13 cellular contexts compared by ENCODE assay signal in the genomic region with DNA sequence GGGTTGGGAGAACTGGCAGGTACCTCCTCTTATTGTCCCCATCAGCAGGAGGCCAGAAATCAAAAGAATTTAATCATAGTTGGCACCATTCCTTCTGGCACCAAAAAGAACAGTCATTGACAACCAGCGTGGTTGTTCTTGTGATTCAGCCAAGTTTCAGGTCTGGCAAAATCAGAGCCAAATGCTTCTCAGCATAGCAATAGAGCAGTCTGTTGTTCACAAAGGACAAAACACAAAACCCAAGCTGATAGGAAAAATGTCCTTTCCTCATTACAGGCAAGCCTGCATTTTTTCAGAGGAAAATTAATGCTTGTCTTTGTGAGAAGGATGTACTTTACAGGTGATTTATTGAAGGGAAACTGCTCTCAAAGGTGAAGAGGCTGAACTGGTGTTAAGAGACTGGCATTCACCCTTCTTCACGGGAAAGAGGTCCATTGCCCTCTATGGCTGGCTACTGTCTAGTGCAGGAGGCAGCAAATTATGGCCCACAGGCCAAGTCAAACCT.
DNase-seq lines count a peak whose midpoint lies in the region; ATAC-seq and TF ChIP-seq lines count a peak whose summit lies in the region.
"Had no signal": no experiment of that assay in that cellular context is flagged by ENCODE, and none has a peak within 500 bp of the region (broad histone marks: within the 10 kb centered on the region; RNA-seq: fewer than 3 reads in every experiment).

No MANE protein-coding gene starts in this region.

- H3K4me1 Mint-ChIP-seq in activated T-helper 2 cell treated with anti-CD3 and anti-CD28 coated beads, Interferon-gamma antibody, Interleukin-2, Interleukin-4, amounts not matched to agents 10 μg/mL and 5 μg/mL and 100 μg/mL, durations not matched to agents 14 hours and 24 hours and 36 hours (ENCODE audit: low read depth): no peaks in the 10 kb centered on the region
- H3K4me1 Mint-ChIP-seq: activated CD4-positive, alpha-beta T cell treated with anti-CD3 and anti-CD28 coated beads for 36 hours; nephron progenitor cell had no signal

- DNase-seq in NCI-H1417 (lab: John Stamatoyannopoulos, UW) (peak; percentile 55 to 93 (median 70)), heart right ventricle (peak in 1 of 2 donors; percentile 47), renal cortical epithelial cell (ENCODE audit: low read depth) (peak; percentile 13), ureter (ENCODE audit: low spot score) (no peak), UCSD-AML1 (lab: John Stamatoyannopoulos, UW; ENCODE audit: unreplicated experiment) (no peak)
- DNase-seq in activated T-helper 2 cell treated with anti-CD3 and anti-CD28 coated beads, Interferon-gamma antibody, Interleukin-2, Interleukin-4, amounts not matched to agents 10 μg/mL and 5 μg/mL and 100 μg/mL, durations not matched to agents 14 hours and 24 hours and 36 hours (ENCODE audit: low spot score): no peak
- DNase-seq in activated CD8-positive, alpha-beta memory T cell treated with anti-CD3 and anti-CD28 coated beads, Interleukin-2, amount 50 U/mL, for 4 hours: no peak
- DNase-seq: activated CD4-positive, alpha-beta T cell treated with anti-CD3 and anti-CD28 coated beads for 36 hours; gastrocnemius medialis; nephron progenitor cell; transverse colon had no signal

- no peaks in the 10 kb centered on the region for H3K36me3 Mint-ChIP-seq in activated T-helper 2 cell treated with anti-CD3 and anti-CD28 coated beads, Interferon-gamma antibody, Interleukin-2, Interleukin-4, amounts not matched to agents 10 μg/mL and 5 μg/mL and 100 μg/mL, durations not matched to agents 14 hours and 24 hours and 36 hours (ENCODE audit: low read depth)

- H3K27ac ChIP-seq in VCaP: peak overlapping the region; percentile 20; the same call in 1 of the 2 replicates
- peak overlapping the region in 7 of 10 donors; percentile 8 to 79 (median 68) for H3K27ac ChIP-seq in heart right ventricle
- H3K27ac ChIP-seq: gastrocnemius medialis, KMS-11, transverse colon had no signal

- H3K27me3 Mint-ChIP-seq in activated T-helper 2 cell treated with anti-CD3 and anti-CD28 coated beads, Interferon-gamma antibody, Interleukin-2, Interleukin-4, amounts not matched to agents 10 μg/mL and 5 μg/mL and 100 μg/mL, durations not matched to agents 14 hours and 24 hours and 36 hours (ENCODE audit: low read depth): no peaks in the 10 kb centered on the region
- H3K27me3 Mint-ChIP-seq: activated CD4-positive, alpha-beta T cell treated with anti-CD3 and anti-CD28 coated beads for 36 hours had no signal

- H3K9me3 Mint-ChIP-seq in activated T-helper 2 cell treated with anti-CD3 and anti-CD28 coated beads, Interferon-gamma antibody, Interleukin-2, Interleukin-4, amounts not matched to agents 10 μg/mL and 5 μg/mL and 100 μg/mL, durations not matched to agents 14 hours and 24 hours and 36 hours: peaks cover 24% of the 10 kb centered on the region

- H3K9me3 ChIP-seq in heart right ventricle: peaks cover 0 to 20% (median 0%) of the 10 kb centered on the region in 11 donors
- H3K9me3 ChIP-seq: gastrocnemius medialis, transverse colon had no signal

- peak; percentile 72 for TF ChIP-seq CTCF in VCaP (conservative IDR thresholded peaks at IDR 0.05)
- TF ChIP-seq CTCF in heart right ventricle (IDR thresholded peaks at IDR 0.05): peak in 7 of 9 donors; percentile 24 to 59 (median 42)

- H3K4me1 ChIP-seq in heart right ventricle: peaks cover 0 to 17% (median 6%) of the 10 kb centered on the region in 9 donors
- H3K4me1 ChIP-seq: gastrocnemius medialis, transverse colon had no signal

- 12 to 20% methylated on average over 2 of the region's 2 CpGs for WGBS in heart right ventricle, 2 donors

- H3K27me3 ChIP-seq in heart right ventricle: no peaks in the 10 kb centered on the region
- H3K27me3 ChIP-seq: gastrocnemius medialis, transverse colon had no signal

- H3K27ac Mint-ChIP-seq in activated T-helper 2 cell treated with anti-CD3 and anti-CD28 coated beads, Interferon-gamma antibody, Interleukin-2, Interleukin-4, amounts not matched to agents 10 μg/mL and 5 μg/mL and 100 μg/mL, durations not matched to agents 14 hours and 24 hours and 36 hours: no peak overlapping the region
- H3K27ac Mint-ChIP-seq: activated CD4-positive, alpha-beta T cell treated with anti-CD3 and anti-CD28 coated beads for 36 hours; nephron progenitor cell had no signal

- H3K36me3 ChIP-seq in heart right ventricle: no peaks in the 10 kb centered on the region
- H3K36me3 ChIP-seq: gastrocnemius medialis, transverse colon had no signal

- no peak overlapping the region for H3K4me3 ChIP-seq in heart right ventricle
- H3K4me3 ChIP-seq: gastrocnemius medialis, transverse colon had no signal

- no peak overlapping the region for H3K4me3 Mint-ChIP-seq in activated T-helper 2 cell treated with anti-CD3 and anti-CD28 coated beads, Interferon-gamma antibody, Interleukin-2, Interleukin-4, amounts not matched to agents 10 μg/mL and 5 μg/mL and 100 μg/mL, durations not matched to agents 14 hours and 24 hours and 36 hours (ENCODE audit: low read depth)
- H3K4me3 Mint-ChIP-seq: activated CD4-positive, alpha-beta T cell treated with anti-CD3 and anti-CD28 coated beads for 36 hours; nephron progenitor cell had no signal

- intact Hi-C loops in heart right ventricle (cut with DNase I): no loop called here
- intact Hi-C loops in activated T-helper 2 cell treated with anti-CD3 and anti-CD28 coated beads, Interferon-gamma antibody, Interleukin-2, Interleukin-4, amounts not matched to agents 10 μg/mL and 5 μg/mL and 100 μg/mL, durations not matched to agents 14 hours and 24 hours and 36 hours (cut with micrococcal nuclease): no loop called here

- peak; percentile 91 to 96 (median 95) for ATAC-seq in heart right ventricle
- ATAC-seq: activated CD4-positive, alpha-beta T cell treated with anti-CD3 and anti-CD28 coated beads for 36 hours; gastrocnemius medialis had no signal

Comparison
In these comparisons a context has a peak if more than half of its experiments do, and no peak if none do; other contexts are left out.
1. DNase-seq: peak in NCI-H1417 (3 of 3) and renal cortical epithelial cell (single experiment); none in activated T-helper 2 cell treated with anti-CD3 and anti-CD28 coated beads, Interferon-gamma antibody, Interleukin-2, Interleukin-4, amounts not matched to agents 10 μg/mL and 5 μg/mL and 100 μg/mL, durations not matched to agents 14 hours and 24 hours and 36 hours (single experiment), ureter (single experiment), UCSD-AML1 (single experiment) and activated CD8-positive, alpha-beta memory T cell treated with anti-CD3 and anti-CD28 coated beads, Interleukin-2, amount 50 U/mL, for 4 hours (single experiment).